In genomic region chr15:81038975-81039607, GRCh38 we compare ENCODE assay signal across 10 cellular contexts. TPM values are rescaled to one million over a fixed set of nuclear protein-coding genes. Genes with fewer than 3 reads are reported as not detected.
DNase-seq lines count a peak whose midpoint lies in the region; ATAC-seq, FAIRE-seq and TF ChIP-seq lines count a peak whose summit lies in the region.
"Had no signal": no experiment of that assay in that cellular context is flagged by ENCODE, and none has a peak within 500 bp of the region (broad histone marks: within the 10 kb centered on the region; RNA-seq: fewer than 3 reads in every experiment).

No MANE protein-coding gene starts in this region.

- POLR2A ChIA-PET in PC-3 (lab: Charles Lee; ENCODE audit: unreplicated experiment), result no interaction called here

- peak in 1 of 2 donors; percentile 55 for TF ChIP-seq EP300 in tibial nerve (IDR thresholded peaks at IDR 0.05)

- H3K36me3 Mint-ChIP-seq in endothelial cell (ENCODE audit: low read depth, unreplicated experiment), result no peaks in the 10 kb centered on the region
- H3K36me3 Mint-ChIP-seq in natural killer cell treated with Interleukin-12 subunit alpha and Interleukin-12 subunit beta and Interleukin-15 and Interleukin-18, amount 100 ng/mL, for 72 hours, result no peaks in the 10 kb centered on the region

- H3K4me3 ChIP-seq in Loucy (ENCODE audit: low read length, poor library complexity, severe bottlenecking) (no peak overlapping the region), tibial nerve (no peak overlapping the region), PC-3 (ENCODE audit: low read length) (no peak overlapping the region)

- peaks cover 5% of the 10 kb centered on the region for H3K27me3 Mint-ChIP-seq in endothelial cell (ENCODE audit: unreplicated experiment)
- H3K27me3 Mint-ChIP-seq in natural killer cell treated with Interleukin-12 subunit alpha and Interleukin-12 subunit beta and Interleukin-15 and Interleukin-18, amount 100 ng/mL, for 72 hours, result no peaks in the 10 kb centered on the region
- H3K27me3 Mint-ChIP-seq: effector memory CD8-positive, alpha-beta T cell had no signal

- BruUV-seq in PC-3 (replicated peaks; lab: Mats Ljungman, UMichigan), result no TSS peak

- H3K4me1 ChIP-seq in Loucy (ENCODE audit: insufficient read depth, low read length, poor library complexity, severe bottlenecking) (peaks cover 29% of the 10 kb centered on the region), tibial nerve (no peaks in the 10 kb centered on the region), PC-3 (ENCODE audit: insufficient read depth, low read length) (no peaks in the 10 kb centered on the region)

- H4K20me1 ChIP-seq in Loucy (ENCODE audit: insufficient read depth, low read length, poor library complexity, severe bottlenecking) (no peaks in the 10 kb centered on the region), PC-3 (ENCODE audit: low read length) (no peaks in the 10 kb centered on the region)

- H3K27ac ChIP-seq in tibial nerve, result no peak overlapping the region
- no peak overlapping the region for H3K27ac ChIP-seq in PC-3 (ENCODE audit: low read length)

- H3K4me2 ChIP-seq in Loucy (ENCODE audit: low read depth, low read length, poor library complexity, severe bottlenecking) (peak overlapping the region; percentile 33), PC-3 (ENCODE audit: low read length) (no peak overlapping the region)

- H3K36me3 ChIP-seq in Loucy (ENCODE audit: insufficient read depth, low read length) (no peaks in the 10 kb centered on the region), tibial nerve (no peaks in the 10 kb centered on the region), PC-3 (ENCODE audit: low read depth, low read length) (no peaks in the 10 kb centered on the region)

- intact Hi-C loops in PC-3 (cut with micrococcal nuclease), result no loop called here

- H3K9ac ChIP-seq in Loucy (ENCODE audit: low read depth, low read length, poor library complexity, severe bottlenecking), result peak overlapping the region; percentile 28
- no peak overlapping the region for H3K9ac ChIP-seq in PC-3 (ENCODE audit: low read length)

- H3F3A ChIP-seq in Loucy (ENCODE audit: low read depth) (peaks cover 1% of the 10 kb centered on the region; the same call in 1 of the 2 replicates), PC-3 (ENCODE audit: low read length, unreplicated experiment) (no peaks in the 10 kb centered on the region)

- no peaks in the 10 kb centered on the region for H3K27me3 ChIP-seq in Loucy (ENCODE audit: insufficient read depth, low read length, poor library complexity, severe bottlenecking)
- H3K27me3 ChIP-seq in tibial nerve, result no peaks in the 10 kb centered on the region
- no peaks in the 10 kb centered on the region for H3K27me3 ChIP-seq in PC-3 (ENCODE audit: low read length)

- peak overlapping the region; percentile 47 for H3K4me3 Mint-ChIP-seq in endothelial cell (ENCODE audit: unreplicated experiment)
- peak overlapping the region; percentile 72 for H3K4me3 Mint-ChIP-seq in natural killer cell treated with Interleukin-12 subunit alpha and Interleukin-12 subunit beta and Interleukin-15 and Interleukin-18, amount 100 ng/mL, for 72 hours
- H3K4me3 Mint-ChIP-seq: effector memory CD8-positive, alpha-beta T cell had no signal

- H3K27ac Mint-ChIP-seq in endothelial cell (ENCODE audit: unreplicated experiment), result peak overlapping the region; percentile 92
- peak overlapping the region; percentile 76 to 88 for H3K27ac Mint-ChIP-seq in natural killer cell treated with Interleukin-12 subunit alpha and Interleukin-12 subunit beta and Interleukin-15 and Interleukin-18, amount 100 ng/mL, for 72 hours

- peak; percentile 74 for FAIRE-seq in GM12891 (lab: Jason Lieb, UNC)
- FAIRE-seq: D721Med had no signal

- TF ChIP-seq CTCF in Loucy (conservative IDR thresholded peaks at IDR 0.05; ENCODE audit: low read length), result no peak
- TF ChIP-seq CTCF in endothelial cell (IDR thresholded peaks at IDR 0.05; ENCODE audit: unreplicated experiment), result no peak
- no peak for TF ChIP-seq CTCF in tibial nerve (IDR thresholded peaks at IDR 0.05)
- TF ChIP-seq CTCF in PC-3 (conservative IDR thresholded peaks at IDR 0.05; ENCODE audit: low read depth, low read length), result no peak

- no peaks in the 10 kb centered on the region for H3K9me3 ChIP-seq in Loucy (ENCODE audit: insufficient read depth, low read depth, low read length)
- no peaks in the 10 kb centered on the region for H3K9me3 ChIP-seq in tibial nerve
- no peaks in the 10 kb centered on the region for H3K9me3 ChIP-seq in PC-3 (ENCODE audit: low read length)

- H3K9me2 ChIP-seq in Loucy (replicated peaks; ENCODE audit: low read depth, low read length), result no peaks in the 10 kb centered on the region
- H3K9me2 ChIP-seq in PC-3 (replicated peaks; ENCODE audit: low read length), result no peaks in the 10 kb centered on the region

- H3K4me1 Mint-ChIP-seq in endothelial cell (ENCODE audit: unreplicated experiment), result peaks cover 26% of the 10 kb centered on the region
- H3K4me1 Mint-ChIP-seq in natural killer cell treated with Interleukin-12 subunit alpha and Interleukin-12 subunit beta and Interleukin-15 and Interleukin-18, amount 100 ng/mL, for 72 hours (ENCODE audit: low read depth in 2 of 2), result peaks cover 8 to 15% of the 10 kb centered on the region in 2 donors

- H3K9me3 Mint-ChIP-seq in endothelial cell (ENCODE audit: unreplicated experiment), result no peaks in the 10 kb centered on the region
- no peaks in the 10 kb centered on the region for H3K9me3 Mint-ChIP-seq in natural killer cell treated with Interleukin-12 subunit alpha and Interleukin-12 subunit beta and Interleukin-15 and Interleukin-18, amount 100 ng/mL, for 72 hours
- H3K9me3 Mint-ChIP-seq: effector memory CD8-positive, alpha-beta T cell had no signal

- 48 to 55% methylated on average over 4 of the region's 4 CpGs for WGBS in tibial nerve, 2 donors

- peak overlapping the region; percentile 94 for H2AFZ ChIP-seq in Loucy (ENCODE audit: low read length)
- H2AFZ ChIP-seq in PC-3 (ENCODE audit: low read length), result no peak overlapping the region

- ATAC-seq in natural killer cell treated with Interleukin-12 subunit alpha and Interleukin-12 subunit beta and Interleukin-15 and Interleukin-18, amount 100 ng/mL, for 72 hours, result peak; percentile 62 to 63
- no peak for ATAC-seq in PC-3
- ATAC-seq: effector memory CD8-positive, alpha-beta T cell had no signal

- TF ChIP-seq POLR2A in GM12891 (IDR thresholded peaks at IDR 0.05; ENCODE audit: low read depth, low read length), result no peak
- TF ChIP-seq POLR2A in tibial nerve (IDR thresholded peaks at IDR 0.05), result no peak

- DNase-seq in GM12891 (ENCODE audit: insufficient read length, low spot score) (no peak), endothelial cell (ENCODE audit: low spot score) (peak; percentile 12), tibial nerve (ENCODE audit: low spot score in 2 of 2) (no peak), NK-92 (lab: John Stamatoyannopoulos, UW; ENCODE audit: unreplicated experiment) (no peak), PC-3 (no peak)
- DNase-seq in natural killer cell treated with Interleukin-12 subunit alpha and Interleukin-12 subunit beta and Interleukin-15 and Interleukin-18, amount 100 ng/mL, for 72 hours (ENCODE audit: low spot score), result no peak
- DNase-seq: effector memory CD8-positive, alpha-beta T cell; SW 1271 had no signal

- H3K79me2 ChIP-seq in Loucy (ENCODE audit: insufficient read depth, low read length) (no peaks in the 10 kb centered on the region), PC-3 (ENCODE audit: low read length) (no peaks in the 10 kb centered on the region)

- CTCF ChIA-PET in PC-3 (lab: Charles Lee), result no interaction called here

TF ChIP-seq in GM12891, 5 proteins besides CTCF, POLR2A, EP300 and RAD21:
- TF ChIP-seq PAX5 (IDR thresholded peaks at IDR 0.05; ENCODE audit: insufficient read depth, low read length, severe bottlenecking) (no peak), SPI1 (IDR thresholded peaks at IDR 0.05; ENCODE audit: low read depth, low read length) (no peak), POLR2AphosphoS5 (IDR thresholded peaks at IDR 0.05; ENCODE audit: low read depth, low read length) (no peak), POU2F2 (IDR thresholded peaks at IDR 0.05; ENCODE audit: low read depth, low read length) (no peak), TAF1 (IDR thresholded peaks at IDR 0.05; ENCODE audit: low read depth, low read length) (no peak)

RNA-seq across cellular contexts. Expression of gene TLNRD1, which starts 38.4 kb away (rescaled TPM):
- polyA plus RNA-seq in GM12891 (2012; ENCODE audit: low read depth, missing spikeins), result 6.8 TPM
- total RNA-seq in endothelial cell (ENCODE audit: unreplicated experiment) (86.0 TPM), tibial nerve (10 to 100 TPM; 18.8 to 46.5 (median 30.0) TPM), PC-3 (2014; rRNA removed) (17.8 and 29.9 TPM in 2 replicates)
- 10 to 100 TPM; 31.8 to 40.7 TPM for total RNA-seq in natural killer cell treated with Interleukin-12 subunit alpha and Interleukin-12 subunit beta and Interleukin-15 and Interleukin-18, amount 100 ng/mL, for 72 hours

RNA-seq across cellular contexts. Expression of gene MESD, which starts 49.5 kb away (rescaled TPM):
- 12.6 TPM for polyA plus RNA-seq in GM12891 (2012; ENCODE audit: low read depth, missing spikeins)
- 35.7 TPM for total RNA-seq in endothelial cell (ENCODE audit: unreplicated experiment)
- total RNA-seq in natural killer cell treated with Interleukin-12 subunit alpha and Interleukin-12 subunit beta and Interleukin-15 and Interleukin-18, amount 100 ng/mL, for 72 hours, result 10 to 100 TPM; 33.7 to 35.6 TPM
- 10 to 100 TPM; 21.2 to 43.8 (median 35.1) TPM for total RNA-seq in tibial nerve
- 21.1 and 21.2 TPM in 2 replicates for total RNA-seq in PC-3 (2014; rRNA removed)
